In genomic region chr6:130424704-130425103, GRCh38 we compare ENCODE assay signal across 25 cellular contexts. TPM values are rescaled to one million over a fixed set of nuclear protein-coding genes. Genes with fewer than 3 reads are reported as not detected.
DNase-seq lines count a peak whose midpoint lies in the region; ATAC-seq, FAIRE-seq and TF ChIP-seq lines count a peak whose summit lies in the region.
"Had no signal": no experiment of that assay in that cellular context is flagged by ENCODE, and none has a peak within 500 bp of the region (broad histone marks: within the 10 kb centered on the region; RNA-seq: fewer than 3 reads in every experiment).

No MANE protein-coding gene starts in this region.

- CTCF ChIA-PET in IMR-90 (lab: Yijun Ruan, JAX) = no interaction called here

- H2BK5ac ChIP-seq in IMR-90 (ENCODE audit: low read depth, low read length, poor library complexity, severe bottlenecking) = peak overlapping the region; percentile 43

- H2AK5ac ChIP-seq in IMR-90 (ENCODE audit: low read depth, low read length) = no peak overlapping the region

- no peak overlapping the region for H2AK9ac ChIP-seq in IMR-90 (replicated peaks; ENCODE audit: low read depth, low read length, poor library complexity)

- no peak overlapping the region for H3K56ac ChIP-seq in IMR-90 (ENCODE audit: extremely low read depth, insufficient read depth, low read length)

- H2BK15ac ChIP-seq in IMR-90 (ENCODE audit: low read depth, low read length) = peak overlapping the region; percentile 42; the same call in 1 of the 3 replicates

- H3K36me3 ChIP-seq in GM23338 (ENCODE audit: insufficient read depth) (no peaks in the 10 kb centered on the region), IMR-90 (ENCODE audit: control insufficient read depth, insufficient read depth, low read length) (no peaks in the 10 kb centered on the region), ectodermal cell (ENCODE audit: control insufficient read depth, insufficient read depth, low read length) (no peaks in the 10 kb centered on the region), keratinocyte (ENCODE audit: control insufficient read depth in 2 of 2, extremely low read depth in 1 of 2, insufficient read depth in 2 of 2, low read length in 2 of 2) (peaks cover 0 to 7% of the 10 kb centered on the region in 2 experiments)
- H3K36me3 ChIP-seq: BLaER1, Peyer's patch, SJSA1 had no signal

- H3K4me3 ChIP-seq in GM23338 = no peak overlapping the region
- H3K4me3 ChIP-seq in IMR-90 (ENCODE audit: insufficient read depth, low read depth, low read length) = no peak overlapping the region
- no peak overlapping the region for H3K4me3 ChIP-seq in ectodermal cell (ENCODE audit: insufficient read depth, low read depth, low read length)
- no peak overlapping the region for H3K4me3 ChIP-seq in keratinocyte (ENCODE audit: control insufficient read depth in 2 of 3, extremely low read depth in 1 of 3, insufficient read depth in 2 of 3, low read depth in 1 of 3, low read length in 3 of 3)
- H3K4me3 ChIP-seq: BLaER1, Peyer's patch, SJSA1 had no signal

- peak overlapping the region; percentile 45 for H3K27ac Mint-ChIP-seq in GM23338
- H3K27ac Mint-ChIP-seq in stimulated activated effector memory CD8-positive, alpha-beta T cell treated with anti-CD3 and anti-CD28 coated beads, Interleukin-12 subunit alpha, Interleukin-12 subunit beta, amount 100 ng/mL, for 72 hours = no peak overlapping the region
- H3K27ac Mint-ChIP-seq: CD4-positive, alpha-beta T cell had no signal

- FAIRE-seq in keratinocyte (lab: Jason Lieb, UNC) (peak; percentile 74), H54 (lab: Jason Lieb, UNC) (no peak), HTR-8/SVneo (lab: Jason Lieb, UNC) (no peak)
- FAIRE-seq: HepG2 had no signal

- H3K23ac ChIP-seq in IMR-90 (ENCODE audit: low read depth, low read length) = peak overlapping the region; percentile 51; the same call in 1 of the 2 replicates

- H3K9ac ChIP-seq in IMR-90 (ENCODE audit: low read depth, low read length) = no peak overlapping the region
- H3K9ac ChIP-seq in keratinocyte (ENCODE audit: control insufficient read depth, extremely low read depth, insufficient read depth, low read length) = no peak overlapping the region
- H3K9ac ChIP-seq: BLaER1 had no signal

- H3K79me2 ChIP-seq in GM23338 (replicated peaks; ENCODE audit: insufficient read depth) (0 out of 2 replicates have a peak, but pooled peaks cover 3% of the 10 kb centered on the region), keratinocyte (ENCODE audit: control insufficient read depth, insufficient read depth, low read length) (peaks cover 78% of the 10 kb centered on the region)

- H3K9me1 ChIP-seq in IMR-90 (ENCODE audit: insufficient read depth, low read length) (0 out of 2 replicates have a peak, but pooled peaks cover 2% of the 10 kb centered on the region), keratinocyte (ENCODE audit: control insufficient read depth, extremely low read depth, insufficient read depth, low read length) (no peaks in the 10 kb centered on the region)

- POLR2A ChIA-PET in IMR-90 (lab: Charles Lee; ENCODE audit: unreplicated experiment) = interaction anchor here (0.7 kb wide), 1 partner anchor 446 kb away, joined by 3 read pairs; no protein-coding TSS in a partner anchor

- DNase-seq in GM23338 (ENCODE audit: low spot score) = peak; percentile 69
- DNase-seq in IMR-90 = no peak
- DNase-seq in keratinocyte (ENCODE audit: low read depth, low spot score) = no peak
- no peak for DNase-seq in ureter (ENCODE audit: low spot score)
- DNase-seq in H54 (ENCODE audit: insufficient read length, low spot score) = no peak
- DNase-seq in stimulated activated effector memory CD8-positive, alpha-beta T cell treated with anti-CD3 and anti-CD28 coated beads, Interleukin-12 subunit alpha, Interleukin-12 subunit beta, amount 100 ng/mL, for 72 hours (ENCODE audit: low spot score in 2 of 2) = no peak
- DNase-seq in HTR-8/SVneo (ENCODE audit: insufficient read length, low spot score) = no peak
- DNase-seq: ACHN; CD4-positive, alpha-beta T cell; COR-L47; DMS 273 treated with DMSO at 0.1 percent for 48 hours; DMS79 treated with DMSO at 0.1 percent for 48 hours; HCEC 1CT; KG1; NCI-H1092; NCI-H1436 treated with DMSO at 0.1 percent for 48 hours; NCI-H2029; NCI-H526; Peyer's patch had no signal

- dilution Hi-C loops in IMR-90 (cut with HindIII; ENCODE audit: low sequenced_read_pairs, unreplicated experiment) = no loop called here
- dilution Hi-C loops in keratinocyte (cut with MboI; ENCODE audit: extremely low pct_ligation_motif_present, low sequenced_read_pairs) = no loop called here

- H3K9me3 ChIP-seq in IMR-90 (ENCODE audit: control insufficient read depth, insufficient read depth, low read length) (no peaks in the 10 kb centered on the region), ectodermal cell (ENCODE audit: control insufficient read depth, low read length) (no peaks in the 10 kb centered on the region), keratinocyte (ENCODE audit: control insufficient read depth, low read depth, low read length) (no peaks in the 10 kb centered on the region)
- H3K9me3 ChIP-seq: BLaER1, Peyer's patch, SJSA1 had no signal

- H3K4me1 Mint-ChIP-seq in GM23338 = peaks cover 46% of the 10 kb centered on the region
- no peaks in the 10 kb centered on the region for H3K4me1 Mint-ChIP-seq in stimulated activated effector memory CD8-positive, alpha-beta T cell treated with anti-CD3 and anti-CD28 coated beads, Interleukin-12 subunit alpha, Interleukin-12 subunit beta, amount 100 ng/mL, for 72 hours

- H2AFZ ChIP-seq in GM23338 = no peak overlapping the region
- no peak overlapping the region for H2AFZ ChIP-seq in IMR-90 (replicated peaks; ENCODE audit: low read length, poor library complexity)
- no peak overlapping the region for H2AFZ ChIP-seq in keratinocyte (ENCODE audit: control insufficient read depth, low read length)

- no peak overlapping the region for H2BK20ac ChIP-seq in IMR-90 (ENCODE audit: low read depth, low read length)

- peak overlapping the region; percentile 20; the same call in 1 of the 2 replicates for H4K91ac ChIP-seq in IMR-90 (ENCODE audit: insufficient read depth, low read depth, low read length)

- in situ Hi-C loops in IMR-90 (cut with MboI; ENCODE audit: low sequenced_read_pairs) = no loop called here

- peak overlapping the region; percentile 92; the same call in 1 of the 2 replicates for H4K5ac ChIP-seq in IMR-90 (ENCODE audit: low read depth, low read length)

- H4K20me1 ChIP-seq in GM23338 (replicated peaks; ENCODE audit: insufficient read depth) (no peaks in the 10 kb centered on the region), IMR-90 (ENCODE audit: insufficient read depth, low read length) (no peaks in the 10 kb centered on the region), keratinocyte (ENCODE audit: control insufficient read depth, extremely low read depth, insufficient read depth, low read length) (no peaks in the 10 kb centered on the region)
- H4K20me1 ChIP-seq: BLaER1 had no signal

- H3F3A ChIP-seq in GM23338 (replicated peaks; ENCODE audit: low read depth) = no peaks in the 10 kb centered on the region

- H3K4me1 ChIP-seq in GM23338 (ENCODE audit: insufficient read depth) (peaks cover 26% of the 10 kb centered on the region; the same call in 1 of the 2 replicates), IMR-90 (ENCODE audit: control insufficient read depth, insufficient read depth, low read length) (peaks cover 7% of the 10 kb centered on the region), ectodermal cell (ENCODE audit: control insufficient read depth, insufficient read depth, low read length) (peaks cover 9% of the 10 kb centered on the region), keratinocyte (ENCODE audit: control insufficient read depth, extremely low read depth, insufficient read depth, low read length) (peaks cover 22% of the 10 kb centered on the region)
- H3K4me1 ChIP-seq: BLaER1, Peyer's patch, SJSA1 had no signal

- TF ChIP-seq CTCF in GM23338 (conservative IDR thresholded peaks at IDR 0.05; ENCODE audit: low read depth in 2 of 2) = no peak
- no peak for TF ChIP-seq CTCF in IMR-90 (conservative IDR thresholded peaks at IDR 0.05; ENCODE audit: low read depth, low read length)
- no peak for TF ChIP-seq CTCF in keratinocyte (optimal IDR thresholded peaks at IDR 0.05 in 1 of 3, IDR thresholded peaks at IDR 0.05 in 1 of 3, conservative IDR thresholded peaks at IDR 0.05 in 1 of 3; ENCODE audit: extremely low read depth in 1 of 3, insufficient read depth in 2 of 3, low read length in 3 of 3)

- H3K9me3 Mint-ChIP-seq in GM23338 = no peaks in the 10 kb centered on the region
- H3K9me3 Mint-ChIP-seq in stimulated activated effector memory CD8-positive, alpha-beta T cell treated with anti-CD3 and anti-CD28 coated beads, Interleukin-12 subunit alpha, Interleukin-12 subunit beta, amount 100 ng/mL, for 72 hours = no peaks in the 10 kb centered on the region
- H3K9me3 Mint-ChIP-seq: CD4-positive, alpha-beta T cell had no signal

- intact Hi-C loops in IMR-90 (cut with micrococcal nuclease) = loop anchor here (5.0 kb wide), 1 partner anchor 102 kb away; no protein-coding TSS in a partner anchor

- H3K4ac ChIP-seq in IMR-90 (ENCODE audit: low read depth, low read length) = 0 out of 2 replicates have a peak overlapping the region, but pooled peaks have one; percentile 2

- peak overlapping the region; percentile 85; the same call in 1 of the 2 replicates for H3K18ac ChIP-seq in IMR-90 (ENCODE audit: low read depth, low read length)

- H3K27me3 Mint-ChIP-seq in GM23338 (ENCODE audit: insufficient read depth, low read depth, poor library complexity) = peaks cover 2% of the 10 kb centered on the region
- H3K27me3 Mint-ChIP-seq: CD4-positive, alpha-beta T cell had no signal

- WGBS in IMR-90 (ENCODE audit: extremely low coverage in 2 of 2, insufficient read length in 1 of 2), 2 experiments = 90% methylated on average over 2 of the region's 2 CpGs; no CpG with 5 or more reads in 1 of the 2 experiments
- 7 to 17% methylated on average over 2 of the region's 2 CpGs for WGBS in ectodermal cell, 2 experiments

- peaks cover 3% of the 10 kb centered on the region; the same call in 1 of the 3 replicates for H3K36me3 Mint-ChIP-seq in GM23338 (ENCODE audit: low read depth)
- H3K36me3 Mint-ChIP-seq in stimulated activated effector memory CD8-positive, alpha-beta T cell treated with anti-CD3 and anti-CD28 coated beads, Interleukin-12 subunit alpha, Interleukin-12 subunit beta, amount 100 ng/mL, for 72 hours = no peaks in the 10 kb centered on the region

- H3K79me1 ChIP-seq in IMR-90 (ENCODE audit: low read depth in 1 of 2, low read length in 2 of 2) = peaks cover 22 to 26% of the 10 kb centered on the region in 2 experiments; a peak in 3 of 4 replicates

- H3K4me3 Mint-ChIP-seq in GM23338 = peak overlapping the region; percentile 13; the same call in 1 of the 3 replicates
- H3K4me3 Mint-ChIP-seq in stimulated activated effector memory CD8-positive, alpha-beta T cell treated with anti-CD3 and anti-CD28 coated beads, Interleukin-12 subunit alpha, Interleukin-12 subunit beta, amount 100 ng/mL, for 72 hours = no peak overlapping the region
- H3K4me3 Mint-ChIP-seq: CD4-positive, alpha-beta T cell had no signal

- H3K27me3 ChIP-seq in GM23338 (ENCODE audit: insufficient read depth) = no peaks in the 10 kb centered on the region
- no peaks in the 10 kb centered on the region for H3K27me3 ChIP-seq in IMR-90 (ENCODE audit: control insufficient read depth, insufficient read depth, low read length)
- no peaks in the 10 kb centered on the region for H3K27me3 ChIP-seq in ectodermal cell (ENCODE audit: control insufficient read depth, insufficient read depth, low read length, poor library complexity, severe bottlenecking)
- no peaks in the 10 kb centered on the region for H3K27me3 ChIP-seq in keratinocyte (ENCODE audit: control insufficient read depth, extremely low read depth, insufficient read depth, low read length)
- H3K27me3 ChIP-seq: BLaER1, Peyer's patch, SJSA1 had no signal

- H3K27ac ChIP-seq in GM23338 (ENCODE audit: low read depth) (peak overlapping the region; percentile 36), IMR-90 (ENCODE audit: insufficient read depth, low read length) (peak overlapping the region; percentile 9; the same call in 1 of the 2 replicates), ectodermal cell (ENCODE audit: insufficient read depth, low read depth, low read length, poor library complexity, severe bottlenecking) (peak overlapping the region; percentile 44), keratinocyte (ENCODE audit: control insufficient read depth, insufficient read depth, low read length) (no peak overlapping the region)
- H3K27ac ChIP-seq: 22Rv1, BLaER1, Peyer's patch, SJSA1 had no signal

- TF ChIP-seq POLR2A in IMR-90 (IDR thresholded peaks at IDR 0.05; ENCODE audit: low read depth, low read length) = no peak
- TF ChIP-seq POLR2A in H54 (IDR thresholded peaks at IDR 0.05; ENCODE audit: low read depth, low read length) = no peak

- no TSS peak for BruUV-seq in IMR-90 (replicated peaks; lab: Mats Ljungman, UMichigan)

- peak overlapping the region; percentile 49; the same call in 1 of the 2 replicates for H3K4me2 ChIP-seq in GM23338
- peak overlapping the region; percentile 29; the same call in 1 of the 2 replicates for H3K4me2 ChIP-seq in IMR-90 (ENCODE audit: low read depth, low read length)
- no peak overlapping the region for H3K4me2 ChIP-seq in keratinocyte (ENCODE audit: control insufficient read depth, extremely low read depth, insufficient read depth, low read depth, low read length)
- H3K4me2 ChIP-seq: BLaER1 had no signal

- no peak for TF ChIP-seq RAD21 in IMR-90 (IDR thresholded peaks at IDR 0.05; ENCODE audit: low read length)

- peak overlapping the region; percentile 26; the same call in 1 of the 2 replicates for H3K14ac ChIP-seq in IMR-90 (replicated peaks; ENCODE audit: low read depth, low read length)

- H3K9me2 ChIP-seq in GM23338 (ENCODE audit: insufficient read depth) = no peaks in the 10 kb centered on the region

- peak overlapping the region; percentile 34 to 57; a peak in 2 of 4 replicates for H4K8ac ChIP-seq in IMR-90 (ENCODE audit: low read depth in 2 of 2, low read length in 2 of 2)

- peak; percentile 86 for ATAC-seq in GM23338
- no peak for ATAC-seq in IMR-90 (ENCODE audit: low read depth)
- ATAC-seq in stimulated activated effector memory CD8-positive, alpha-beta T cell treated with anti-CD3 and anti-CD28 coated beads, Interleukin-12 subunit alpha, Interleukin-12 subunit beta, amount 100 ng/mL, for 72 hours = no peak
- ATAC-seq: HepG2 had no signal

- H2BK120ac ChIP-seq in IMR-90 (ENCODE audit: low read depth, low read length) = peak overlapping the region; percentile 32; the same call in 1 of the 2 replicates

RNA-seq across cellular contexts. Expression of gene TMEM200A, which starts 58.9 kb away (rescaled TPM):
- 22.7 and 24.8 TPM in 2 replicates for total RNA-seq in GM23338 (2014; rRNA removed; shearing (Covaris generic))
- 6.7 and 7.1 TPM in 2 replicates for polyA plus RNA-seq in GM23338 (2016; fragmentation: Nextera tagmentation; extraction: Ambion mirVana)
- 37.1 and 47.8 TPM in 2 replicates for total RNA-seq in IMR-90 (2012; rRNA removed)
- polyA plus RNA-seq in IMR-90 (2012; rRNA removed) = 19.4 and 22.8 TPM in 2 replicates
- 7.1 and 11.5 TPM in 2 replicates for polyA plus RNA-seq in IMR-90 (2012; cell fraction: cytosol; rRNA removed)
- 2.3 and 6.7 TPM in 2 replicates for polyA plus RNA-seq in IMR-90 (2012; cell fraction: nucleus; rRNA removed; ENCODE audit: low replicate concordance)
- 17.8 TPM for polyA plus RNA-seq in ectodermal cell (2013, experiment 1 of 4)
- 18.1 TPM for polyA plus RNA-seq in ectodermal cell (2013, experiment 2 of 4)
- 14.9 TPM for polyA plus RNA-seq in ectodermal cell (2013, experiment 3 of 4)
- polyA plus RNA-seq in ectodermal cell (2013, experiment 4 of 4) = 15.6 TPM
- polyA plus RNA-seq in keratinocyte = 23.9 to 104 TPM (median 80.4 TPM) in 3 replicates
- polyA plus RNA-seq in keratinocyte (2011; ENCODE audit: low read depth) = 9.3 TPM
- polyA plus RNA-seq in keratinocyte (2011; cell fraction: cytosol; rRNA removed) = 25.4 and 42.1 TPM in 2 replicates
- polyA plus RNA-seq in keratinocyte (2011; cell fraction: nucleus; rRNA removed) = 49.6 and 62.1 TPM in 2 replicates
- polyA plus RNA-seq in keratinocyte (2012; ENCODE audit: low replicate concordance) = 10.9 and 118 TPM in 2 replicates
- polyA minus RNA-seq in keratinocyte = 26.8 to 87.7 TPM (median 56.8 TPM) in 3 replicates
- polyA minus RNA-seq in keratinocyte (2011; cell fraction: cytosol; rRNA and poly(A)+ RNA removed) = 29.5 TPM
- 41.7 and 76.6 TPM in 2 replicates for polyA minus RNA-seq in keratinocyte (2011; cell fraction: nucleus; rRNA and poly(A)+ RNA removed)
- total RNA-seq in ureter = 4.5 TPM
- total RNA-seq: HepG2, OCI-LY7 had no signal
